Comparison of ENCODE assay signal across 7 cellular contexts in genomic region chr9:129139993-129140396, GRCh38.
DNase-seq lines count a peak whose midpoint lies in the region; ATAC-seq lines count a peak whose summit lies in the region.

No MANE protein-coding gene starts in this region.

- ATAC-seq in GM18511 (IDR thresholded peaks at IDR 0.05; ENCODE audit: unreplicated experiment), result peak; percentile 66
- ATAC-seq in HG03066 (IDR thresholded peaks at IDR 0.05; ENCODE audit: low read depth, unreplicated experiment), result peak; percentile 61

- DNase-seq in NCI-H2171 (lab: John Stamatoyannopoulos, UW) (peak; percentile 100), islet precursor cell (peak; percentile 99)
- DNase-seq in activated CD4-positive, CD25-positive, alpha-beta regulatory T cell treated with anti-CD3 and anti-CD28 coated beads, Interleukin-2, amount 50 U/mL, for 16 hours (ENCODE audit: low read depth, low spot score), result peak; percentile 60
- peak; percentile 75 for DNase-seq in central memory CD4-positive, alpha-beta T cell
- peak; percentile 56 to 62 for DNase-seq in stimulated activated CD4-positive, alpha-beta T cell treated with anti-CD3 and anti-CD28 coated beads, Interleukin-15, amount 100 ng/mL, for 1 hour (ENCODE audit: low read depth in 1 of 2, low spot score in 1 of 2)

Comparison
In these comparisons a context has a peak if more than half of its experiments do, and no peak if none do; other contexts are left out.
1. Peak in every context shown above with its lines: DNase-seq and ATAC-seq.